Comparison of ENCODE assay signal across 25 cellular contexts in the genomic region with DNA sequence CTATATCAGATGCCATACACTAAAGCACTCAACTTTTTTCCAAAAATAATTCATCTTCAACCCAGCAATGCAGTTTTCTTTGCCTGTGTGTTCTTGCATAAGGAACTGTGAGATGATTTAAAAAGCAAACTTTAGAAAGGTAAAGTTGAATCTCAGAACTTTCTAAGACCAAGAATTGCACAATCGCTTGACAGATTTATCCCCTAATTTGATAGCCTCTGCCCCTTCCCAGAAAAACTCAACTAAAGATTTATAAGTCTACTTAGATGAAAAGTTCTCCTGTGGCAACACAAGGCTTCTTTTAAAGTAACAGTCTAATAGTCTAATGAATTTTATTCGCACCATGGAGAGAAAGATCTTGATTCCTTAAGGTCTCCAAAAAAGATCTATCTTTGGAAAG.
DNase-seq lines count a peak whose midpoint lies in the region; FAIRE-seq and TF ChIP-seq lines count a peak whose summit lies in the region.
"Had no signal": no experiment of that assay in that cellular context is flagged by ENCODE, and none has a peak within 500 bp of the region (broad histone marks: within the 10 kb centered on the region; RNA-seq: fewer than 3 reads in every experiment).

No MANE protein-coding gene starts in this region.

- H2AFZ ChIP-seq in astrocyte (ENCODE audit: low read depth, low read length) (no peak overlapping the region), MM.1S (ENCODE audit: low read length) (no peak overlapping the region)

- CTCF ChIA-PET in A673 (lab: Charles Lee) = no interaction called here

- H3K4me1 ChIP-seq in A673 (ENCODE audit: insufficient read depth, low read length, poor library complexity, severe bottlenecking) = peaks cover 27% of the 10 kb centered on the region
- peaks cover 7% of the 10 kb centered on the region for H3K4me1 ChIP-seq in astrocyte (ENCODE audit: insufficient read depth, low read length)
- no peaks in the 10 kb centered on the region for H3K4me1 ChIP-seq in MM.1S (ENCODE audit: low read length)
- H3K4me1 ChIP-seq in ovary (ENCODE audit: insufficient read depth) = no peaks in the 10 kb centered on the region

- H3K4me3 Mint-ChIP-seq in HFFc6 = no peak overlapping the region
- H3K4me3 Mint-ChIP-seq in astrocyte (ENCODE audit: unreplicated experiment) = peak overlapping the region; percentile 14
- peak overlapping the region in 1 of 3 experiments; percentile 19 for H3K4me3 Mint-ChIP-seq in nephron
- H3K4me3 Mint-ChIP-seq: CD4-positive, alpha-beta memory T cell had no signal

- H3K9me2 ChIP-seq in MM.1S (replicated peaks; ENCODE audit: insufficient read depth, low read length) = no peaks in the 10 kb centered on the region

- H3K9me3 ChIP-seq in A673 (ENCODE audit: low read depth, low read length, poor library complexity, severe bottlenecking) = no peaks in the 10 kb centered on the region
- no peaks in the 10 kb centered on the region for H3K9me3 ChIP-seq in astrocyte (ENCODE audit: insufficient read depth, low read depth, low read length)
- H3K9me3 ChIP-seq in MM.1S (replicated peaks; ENCODE audit: insufficient read depth, low read length) = no peaks in the 10 kb centered on the region
- no peaks in the 10 kb centered on the region for H3K9me3 ChIP-seq in ovary
- H3K9me3 ChIP-seq: BLaER1 treated with 17β-estradiol and CSF1 and Interleukin-3, amounts not matched to agents 10 nM and 100 nM; SJSA1 had no signal

- H3K9me3 Mint-ChIP-seq in HFFc6 (no peaks in the 10 kb centered on the region), astrocyte (ENCODE audit: unreplicated experiment) (no peaks in the 10 kb centered on the region), nephron (no peaks in the 10 kb centered on the region)

- H3K36me3 Mint-ChIP-seq in HFFc6 (ENCODE audit: low read depth) (no peaks in the 10 kb centered on the region), astrocyte (ENCODE audit: low read depth, unreplicated experiment) (no peaks in the 10 kb centered on the region), nephron (ENCODE audit: low read depth) (no peaks in the 10 kb centered on the region)
- H3K36me3 Mint-ChIP-seq: CD4-positive, alpha-beta memory T cell had no signal

- H3K27ac Mint-ChIP-seq in HFFc6 (peak overlapping the region; percentile 23; the same call in 1 of the 2 replicates), astrocyte (ENCODE audit: unreplicated experiment) (peak overlapping the region; percentile 15), nephron (peak overlapping the region; percentile 5 to 61 (median 20))

- peaks cover 2% of the 10 kb centered on the region for H3K27me3 Mint-ChIP-seq in HFFc6 (ENCODE audit: insufficient read depth)
- no peaks in the 10 kb centered on the region for H3K27me3 Mint-ChIP-seq in astrocyte (ENCODE audit: low read depth, unreplicated experiment)
- H3K27me3 Mint-ChIP-seq in nephron (ENCODE audit: low read depth) = no peaks in the 10 kb centered on the region

- H3K79me2 ChIP-seq in astrocyte (ENCODE audit: insufficient read depth, low read length) = no peaks in the 10 kb centered on the region
- H3K79me2 ChIP-seq in MM.1S (ENCODE audit: low read length) = no peaks in the 10 kb centered on the region

- H3K36me3 ChIP-seq in A673 (ENCODE audit: insufficient read depth, low read length, poor library complexity, severe bottlenecking) (no peaks in the 10 kb centered on the region), astrocyte (ENCODE audit: insufficient read depth, low read length) (no peaks in the 10 kb centered on the region), MM.1S (replicated peaks; ENCODE audit: insufficient read depth, low read length) (no peaks in the 10 kb centered on the region), ovary (no peaks in the 10 kb centered on the region)
- H3K36me3 ChIP-seq: BLaER1 treated with 17β-estradiol and CSF1 and Interleukin-3, amounts not matched to agents 10 nM and 100 nM; SJSA1 had no signal

- DNase-seq in A673 (ENCODE audit: low spot score) (no peak), HFFc6 (no peak), astrocyte (ENCODE audit: low read depth) (no peak), MM.1S (no peak), GM03348 (ENCODE audit: low spot score) (no peak), GM19240 (ENCODE audit: insufficient read length, low spot score) (no peak), ovary (no peak)
- DNase-seq: AML-193; CD4-positive, alpha-beta memory T cell; COR-L47; DMS53; NCI-H1092 treated with DMSO at 0.1 percent for 48 hours; NCI-H146; NCI-H2029; NCI-H446 treated with DMSO at 0.1 percent for 48 hours; NCI-H526; NK-92 treated with Interleukin-12 subunit alpha and Interleukin-12 subunit beta, amount 100 ng/mL, for 24 hours; Right ventricle myocardium superior; RPMI8226 had no signal

- WGBS in ovary, 3 donors = 69 to 87% (median 87%) methylated on average over 2 of the region's 2 CpGs

- H4K20me1 ChIP-seq in astrocyte (ENCODE audit: insufficient read depth, low read length) = no peaks in the 10 kb centered on the region
- H4K20me1 ChIP-seq in MM.1S (ENCODE audit: insufficient read depth, low read length) = no peaks in the 10 kb centered on the region
- H4K20me1 ChIP-seq: BLaER1 treated with 17β-estradiol and CSF1 and Interleukin-3, amounts not matched to agents 10 nM and 100 nM had no signal

- H3K4me1 Mint-ChIP-seq in HFFc6 (ENCODE audit: low read depth) (peaks cover 46% of the 10 kb centered on the region), astrocyte (ENCODE audit: low read depth, unreplicated experiment) (peaks cover 20% of the 10 kb centered on the region), nephron (peaks cover 47% of the 10 kb centered on the region)

- no peak for TF ChIP-seq EP300 in ovary (IDR thresholded peaks at IDR 0.05)

- H3K9ac ChIP-seq in astrocyte (ENCODE audit: low read length) (no peak overlapping the region), MM.1S (ENCODE audit: low read length) (no peak overlapping the region)
- H3K9ac ChIP-seq: BLaER1 treated with 17β-estradiol and CSF1 and Interleukin-3, amounts not matched to agents 10 nM and 100 nM; KMS-11 had no signal

- H3K4me3 ChIP-seq in A673 (ENCODE audit: low read depth, low read length, poor library complexity, severe bottlenecking) = no peak overlapping the region
- H3K4me3 ChIP-seq in astrocyte (ENCODE audit: insufficient read depth, low read depth, low read length) = no peak overlapping the region
- H3K4me3 ChIP-seq in MM.1S (ENCODE audit: low read length) = no peak overlapping the region
- no peak overlapping the region for H3K4me3 ChIP-seq in ovary
- H3K4me3 ChIP-seq: BLaER1 treated with 17β-estradiol and CSF1 and Interleukin-3, amounts not matched to agents 10 nM and 100 nM; GM12878; SJSA1 had no signal

- no TSS peak for BruUV-seq in A673 (replicated peaks; lab: Mats Ljungman, UMichigan)

- H3K4me2 ChIP-seq in astrocyte (ENCODE audit: low read length) (no peak overlapping the region), MM.1S (ENCODE audit: low read depth, low read length) (no peak overlapping the region)
- H3K4me2 ChIP-seq: BLaER1 treated with 17β-estradiol and CSF1 and Interleukin-3, amounts not matched to agents 10 nM and 100 nM; KMS-11 had no signal

- no peaks in the 10 kb centered on the region for H3F3A ChIP-seq in MM.1S (ENCODE audit: insufficient read depth, low read length)

- H3K27me3 ChIP-seq in A673 (replicated peaks; ENCODE audit: insufficient read depth, low read depth, low read length, poor library complexity) (no peaks in the 10 kb centered on the region), astrocyte (ENCODE audit: insufficient read depth, low read length) (no peaks in the 10 kb centered on the region), MM.1S (replicated peaks; ENCODE audit: insufficient read depth, low read length) (no peaks in the 10 kb centered on the region), ovary (no peaks in the 10 kb centered on the region)
- H3K27me3 ChIP-seq: BLaER1 treated with 17β-estradiol and CSF1 and Interleukin-3, amounts not matched to agents 10 nM and 100 nM; SJSA1 had no signal

- H3K27ac ChIP-seq in A673 (ENCODE audit: low read depth, low read length, poor library complexity, severe bottlenecking) = peak overlapping the region; percentile 10
- no peak overlapping the region for H3K27ac ChIP-seq in astrocyte (ENCODE audit: low read depth, low read length)
- no peak overlapping the region for H3K27ac ChIP-seq in MM.1S (ENCODE audit: low read length)
- H3K27ac ChIP-seq in ovary = no peak overlapping the region
- H3K27ac ChIP-seq: BLaER1 treated with 17β-estradiol and CSF1 and Interleukin-3, amounts not matched to agents 10 nM and 100 nM; KMS-11; SJSA1 had no signal

- no peak for FAIRE-seq in astrocyte (lab: Jason Lieb, UNC)
- FAIRE-seq: A204.1, GM12878 had no signal

- TF ChIP-seq POLR2A in ovary (IDR thresholded peaks at IDR 0.05) = no peak

- TF ChIP-seq CTCF in A673 (conservative IDR thresholded peaks at IDR 0.05; ENCODE audit: low read depth, low read length) (no peak), HFFc6 (IDR thresholded peaks at IDR 0.05) (no peak), astrocyte (IDR thresholded peaks at IDR 0.05; ENCODE audit: insufficient read depth, low read depth, low read length) (no peak), nephron (IDR thresholded peaks at IDR 0.05; ENCODE audit: unreplicated experiment in 3 of 3) (no peak), MM.1S (IDR thresholded peaks at IDR 0.05; ENCODE audit: low read length) (no peak), ovary (IDR thresholded peaks at IDR 0.05) (no peak)

- POLR2A ChIA-PET in A673 (lab: Charles Lee; ENCODE audit: low non-redundant PET) = no interaction called here

- intact Hi-C loops in A673 (cut with micrococcal nuclease; ENCODE audit: unreplicated experiment) = no loop called here
- intact Hi-C loops in ovary (cut with DNase I) = no loop called here
